In genomic region chr14:77377502-77377844, GRCh38 we compare ENCODE assay signal across 8 cellular contexts. TPM values are rescaled to one million over a fixed set of nuclear protein-coding genes. Genes with fewer than 3 reads are reported as not detected.
DNase-seq lines count a peak whose midpoint lies in the region; ATAC-seq, FAIRE-seq and TF ChIP-seq lines count a peak whose summit lies in the region.

No MANE protein-coding gene starts in this region.

- no peak for TF ChIP-seq CTCF in H1 (IDR thresholded peaks at IDR 0.05; ENCODE audit: control extremely low read depth in 1 of 3, insufficient read depth in 1 of 3, low read depth in 1 of 3, low read length in 3 of 3)

- H3K9me3 ChIP-seq in BLaER1 (no peaks in the 10 kb centered on the region), H1 (ENCODE audit: insufficient read depth in 2 of 2, low read depth in 1 of 2, low read length in 1 of 2) (no peaks in the 10 kb centered on the region)
- H3K9me3 ChIP-seq in naive thymus-derived CD4-positive, alpha-beta T cell (ENCODE audit: control insufficient read depth in 2 of 3, low read length in 3 of 3) = no peaks in the 10 kb centered on the region

- H3K9me3 Mint-ChIP-seq in naive thymus-derived CD4-positive, alpha-beta T cell = peaks cover 0 to 4% (median 0%) of the 10 kb centered on the region in 11 donors

- no peak overlapping the region for H3K4ac ChIP-seq in H1 (replicated peaks; ENCODE audit: insufficient read length, low read depth, low read length)

- no peak for TF ChIP-seq EP300 in H1 (IDR thresholded peaks at IDR 0.05; ENCODE audit: borderline replicate concordance in 1 of 2, low read depth in 2 of 2, low read length in 2 of 2)

- no peak overlapping the region for H2BK15ac ChIP-seq in H1 (ENCODE audit: low read length)

- no peak for DNase-seq in Jurkat, Clone E6-1 (ENCODE audit: low read depth, low spot score)
- DNase-seq in H1 (ENCODE audit: low read depth in 1 of 2, low spot score in 2 of 2) = no peak
- no peak for DNase-seq in naive thymus-derived CD4-positive, alpha-beta T cell
- no peak for DNase-seq in stimulated activated CD4-positive, alpha-beta T cell treated with anti-CD3 and anti-CD28 coated beads, Interleukin-4, amount 100 ng/mL, for 24 hours
- DNase-seq in CD1c-positive myeloid dendritic cell (ENCODE audit: extremely low spot score) = no peak

- intact Hi-C loops in naive thymus-derived CD4-positive, alpha-beta T cell (cut with micrococcal nuclease) = loop anchor here (1.0 to 5.0 kb wide), 15 partner anchors 56 to 1717 kb away; partner anchors contain the start of genes ADCK1 (in 2 of the 2), ALKBH1 (in 2 of the 2), ANGEL1 (in 2 of the 2) and CIPC (in 2 of the 2)

- peak; percentile 10 for ATAC-seq in naive thymus-derived CD4-positive, alpha-beta T cell
- ATAC-seq in esophagus mucosa = no peak
- ATAC-seq in HG03097 (IDR thresholded peaks at IDR 0.05; ENCODE audit: low FRiP score, unreplicated experiment) = no peak

- H3K79me2 ChIP-seq in H1 (ENCODE audit: control insufficient read depth in 1 of 2, insufficient read depth in 2 of 2, low read length in 2 of 2) = peaks cover 0 to 2% of the 10 kb centered on the region in 2 experiments; a peak in 1 of 4 replicates

- no peak overlapping the region for H4K91ac ChIP-seq in H1 (replicated peaks; ENCODE audit: insufficient read length, low read length)

- H3K14ac ChIP-seq in H1 (ENCODE audit: insufficient read length) = no peak overlapping the region

- FAIRE-seq in H1 (lab: Jason Lieb, UNC) = no peak

- H4K8ac ChIP-seq in H1 (ENCODE audit: extremely low read depth, insufficient read depth, low read length) = peak overlapping the region; percentile 71; the same call in 1 of the 2 replicates

- no peaks in the 10 kb centered on the region for H4K20me1 ChIP-seq in BLaER1
- no peaks in the 10 kb centered on the region for H4K20me1 ChIP-seq in H1 (replicated peaks in 1 of 2; ENCODE audit: control insufficient read depth in 1 of 2, insufficient read depth in 2 of 2, low read length in 2 of 2)

- no peak overlapping the region for H3K23ac ChIP-seq in H1 (ENCODE audit: insufficient read length)

- H2BK5ac ChIP-seq in H1 (ENCODE audit: low read depth, low read length) = no peak overlapping the region

- H3K79me1 ChIP-seq in H1 (ENCODE audit: low read depth, low read length) = no peaks in the 10 kb centered on the region

- H3K4me3 ChIP-seq in BLaER1 (peak overlapping the region; percentile 90), H1 (ENCODE audit: extremely low read depth in 1 of 4, insufficient read depth in 2 of 4, low read depth in 3 of 4, low read length in 4 of 4) (peak overlapping the region; percentile 77 to 99 (median 92))
- H3K4me3 ChIP-seq in Jurkat, Clone E6-1 (ENCODE audit: low read length) = peak overlapping the region; percentile 80
- H3K4me3 ChIP-seq in naive thymus-derived CD4-positive, alpha-beta T cell (ENCODE audit: low read length) = peak overlapping the region; percentile 99

- H4K5ac ChIP-seq in H1 (ENCODE audit: insufficient read length, low read depth, low read length) = no peak overlapping the region

- CTCF ChIA-PET in H1 (lab: Charles Lee; ENCODE audit: partially characterized antibody) = interaction anchor here (0.5 to 1.4 kb wide), 12 partner anchors 10 to 173 kb away, joined by 3 to 8 read pairs (median 4); no protein-coding TSS in a partner anchor
- CTCF ChIA-PET in naive thymus-derived CD4-positive, alpha-beta T cell (lab: Charles Lee) = interaction anchor here (1.4 to 1.9 kb wide), 3 partner anchors 55 to 62 kb away, joined by 3 to 5 read pairs (median 4); partner anchors contain the start of gene GSTZ1

- no peak overlapping the region for H2BK12ac ChIP-seq in H1 (ENCODE audit: low read depth, low read length)

- WGBS in H1 (ENCODE audit: extremely low coverage in 1 of 2, insufficient coverage in 1 of 2, insufficient read length in 1 of 2, insufficient replicate concordance in 2 of 2, low coverage in 1 of 2, low lambda C conversion rate in 2 of 2, missing lambda C conversion rate in 1 of 2), 2 experiments = 32% methylated on average over 10 of the region's 10 CpGs; no CpG with 5 or more reads in 1 of the 2 experiments

- H3K36me3 ChIP-seq in BLaER1 = no peaks in the 10 kb centered on the region
- H3K36me3 ChIP-seq in H1 (ENCODE audit: control insufficient read depth in 2 of 4, insufficient read depth in 4 of 4, low read length in 3 of 4) = no peaks in the 10 kb centered on the region
- H3K36me3 ChIP-seq in naive thymus-derived CD4-positive, alpha-beta T cell (ENCODE audit: control insufficient read depth in 2 of 3, insufficient read depth in 3 of 3, low read length in 3 of 3) = peaks cover 0 to 5% (median 0%) of the 10 kb centered on the region in 3 experiments

- no peak overlapping the region for H3K4me3 Mint-ChIP-seq in naive thymus-derived CD4-positive, alpha-beta T cell

- TF ChIP-seq POLR2A in H1 (IDR thresholded peaks at IDR 0.05; ENCODE audit: control extremely low read depth in 1 of 2, low read depth in 2 of 2, low read length in 2 of 2) = no peak

- H3K4me1 Mint-ChIP-seq in naive thymus-derived CD4-positive, alpha-beta T cell = peaks cover 17 to 39% (median 36%) of the 10 kb centered on the region in 7 donors

- no peak for TF ChIP-seq RAD21 in H1 (IDR thresholded peaks at IDR 0.05 in 1 of 2, conservative IDR thresholded peaks at IDR 0.05 in 1 of 2; ENCODE audit: low read depth in 2 of 2, low read length in 2 of 2)

- H3K18ac ChIP-seq in H1 (ENCODE audit: extremely low read depth, low read length) = no peak overlapping the region

- H2AFZ ChIP-seq in H1 (ENCODE audit: low read length) = peak overlapping the region; percentile 96

- H3K27me3 ChIP-seq in BLaER1 (no peaks in the 10 kb centered on the region), H1 (replicated peaks in 1 of 4; ENCODE audit: control insufficient read depth in 3 of 4, extremely low read depth in 1 of 4, insufficient read depth in 3 of 4, low read length in 3 of 4) (peaks cover 0 to 4% (median 2%) of the 10 kb centered on the region in 4 experiments; a peak in 1 of 7 replicates)
- no peaks in the 10 kb centered on the region for H3K27me3 ChIP-seq in naive thymus-derived CD4-positive, alpha-beta T cell (ENCODE audit: control insufficient read depth in 2 of 2, insufficient read depth in 2 of 2, low read length in 2 of 2)

- H3K36me3 Mint-ChIP-seq in naive thymus-derived CD4-positive, alpha-beta T cell = peaks cover 0 to 25% (median 3%) of the 10 kb centered on the region in 5 donors

- no peak overlapping the region for H3K56ac ChIP-seq in H1 (replicated peaks; ENCODE audit: insufficient read length, low read depth, low read length)

- H3K27ac Mint-ChIP-seq in naive thymus-derived CD4-positive, alpha-beta T cell = no peak overlapping the region

- peaks cover 4% of the 10 kb centered on the region for H3K23me2 ChIP-seq in H1 (ENCODE audit: low read depth, low read length)

- no peak overlapping the region for H2BK20ac ChIP-seq in H1 (ENCODE audit: low read length)

- H3K4me1 ChIP-seq in BLaER1 (peaks cover 22% of the 10 kb centered on the region), H1 (replicated peaks in 1 of 4; ENCODE audit: control insufficient read depth in 3 of 4, insufficient read depth in 4 of 4, low read length in 3 of 4) (peaks cover 0 to 8% (median 2%) of the 10 kb centered on the region in 4 experiments; a peak in 3 of 7 replicates)
- H3K4me1 ChIP-seq in naive thymus-derived CD4-positive, alpha-beta T cell (ENCODE audit: control insufficient read depth in 2 of 2, insufficient read depth in 2 of 2, low read length in 2 of 2) = peaks cover 14 to 18% of the 10 kb centered on the region in 2 donors

- H3K27ac ChIP-seq in BLaER1 (no peak overlapping the region), H1 (ENCODE audit: low read depth, low read length) (no peak overlapping the region)
- peak overlapping the region; percentile 87 for H3K27ac ChIP-seq in naive thymus-derived CD4-positive, alpha-beta T cell (ENCODE audit: low read depth, low read length)

- H3K4me2 ChIP-seq in BLaER1 (peak overlapping the region; percentile 93), H1 (ENCODE audit: insufficient read depth in 1 of 2, low read depth in 2 of 2, low read length in 2 of 2) (peak overlapping the region; percentile 88 to 92)

- H2AK5ac ChIP-seq in H1 (ENCODE audit: low read depth, low read length) = no peak overlapping the region

- H3K9ac ChIP-seq in BLaER1 (peak overlapping the region; percentile 91; the same call in 1 of the 2 replicates), H1 (replicated peaks in 1 of 4; ENCODE audit: extremely low read depth in 1 of 4, low read depth in 3 of 4, low read length in 3 of 4) (peak overlapping the region in 2 of 4 experiments; percentile 20 to 68; a peak in 3 of 7 replicates)

- peaks cover 0 to 10% (median 0%) of the 10 kb centered on the region in 5 donors for H3K27me3 Mint-ChIP-seq in naive thymus-derived CD4-positive, alpha-beta T cell

- POLR2A ChIA-PET in H1 (lab: Charles Lee; ENCODE audit: partially characterized antibody) = interaction anchor here (0.6 to 1.7 kb wide), 3 partner anchors 28 to 147 kb away, joined by 3 to 9 read pairs (median 3); partner anchors contain the start of genes GSTZ1 and POMT2
- POLR2A ChIA-PET in naive thymus-derived CD4-positive, alpha-beta T cell (lab: Charles Lee) = interaction anchor here (0.7 to 2.0 kb wide), 8 partner anchors 41 to 383 kb away, joined by 3 to 9 read pairs (median 3); partner anchors contain the start of genes GSTZ1, POMT2 and VIPAS39

- no peak overlapping the region for H2BK120ac ChIP-seq in H1 (replicated peaks; ENCODE audit: low read depth, low read length)

RNA-seq across cellular contexts. Expression of gene SAMD15, which starts 0.3 kb away (rescaled TPM):
- polyA plus RNA-seq in Jurkat, Clone E6-1 (2012; ENCODE audit: insufficient read depth, insufficient read length) = not detected
- total RNA-seq in H1 (2021; fragmentation: NEBNext Ultra II Directional; extraction: Animal tissue kit (Norgen Biotek cat#: 25700)) = 0.99 and 1.0 TPM in 2 replicates
- 0.17 and 0.42 TPM in 2 replicates for polyA plus RNA-seq in H1 (2011; rRNA removed)
- 0.22 TPM for polyA plus RNA-seq in H1 (2011; cell fraction: cytosol; rRNA removed)
- polyA plus RNA-seq in H1 (2011; cell fraction: nucleus; rRNA removed) = 0.37 TPM
- polyA plus RNA-seq in H1 (2012, experiment 1 of 2) = 0.52 to 0.99 TPM (median 0.57 TPM) in 4 replicates
- polyA plus RNA-seq in H1 (2012, experiment 2 of 2) = 0.05 TPM
- 0.61 TPM for polyA plus RNA-seq in H1 (2013, experiment 1 of 2)
- 0.92 TPM for polyA plus RNA-seq in H1 (2013, experiment 2 of 2)
- 0.16 and 0.63 TPM in 2 replicates for polyA minus RNA-seq in H1 (2011; rRNA and poly(A)+ RNA removed)
- polyA minus RNA-seq in H1 (2011; cell fraction: cytosol; rRNA and poly(A)+ RNA removed) = 2.5 TPM
- 1.00 TPM for polyA minus RNA-seq in H1 (2011; cell fraction: nucleus; rRNA and poly(A)+ RNA removed)
- under 1 TPM in 3 of 5 experiments, not detected in 2; 0.27 to 0.46 (median 0.42) TPM for total RNA-seq in naive thymus-derived CD4-positive, alpha-beta T cell
- not detected for polyA plus RNA-seq in naive thymus-derived CD4-positive, alpha-beta T cell
- total RNA-seq in esophagus mucosa = 0.88 TPM

RNA-seq across cellular contexts. Expression of gene TMED8, which starts 0.6 kb away (rescaled TPM):
- polyA plus RNA-seq in Jurkat, Clone E6-1 (2012; ENCODE audit: insufficient read depth, insufficient read length) = 15.0 TPM
- total RNA-seq in H1 (2021; fragmentation: NEBNext Ultra II Directional; extraction: Animal tissue kit (Norgen Biotek cat#: 25700)) = 13.1 and 13.4 TPM in 2 replicates
- polyA plus RNA-seq in H1 (2011; rRNA removed) = 4.8 and 5.5 TPM in 2 replicates
- 6.5 TPM for polyA plus RNA-seq in H1 (2011; cell fraction: cytosol; rRNA removed)
- 3.8 TPM for polyA plus RNA-seq in H1 (2011; cell fraction: nucleus; rRNA removed)
- polyA plus RNA-seq in H1 (2012, experiment 1 of 2) = 4.8 to 9.4 TPM (median 5.9 TPM) in 4 replicates
- 0.92 TPM for polyA plus RNA-seq in H1 (2012, experiment 2 of 2)
- 6.9 TPM for polyA plus RNA-seq in H1 (2013, experiment 1 of 2)
- polyA plus RNA-seq in H1 (2013, experiment 2 of 2) = 6.9 TPM
- polyA minus RNA-seq in H1 (2011; rRNA and poly(A)+ RNA removed) = 13.6 and 16.1 TPM in 2 replicates
- 6.8 TPM for polyA minus RNA-seq in H1 (2011; cell fraction: cytosol; rRNA and poly(A)+ RNA removed)
- 6.8 TPM for polyA minus RNA-seq in H1 (2011; cell fraction: nucleus; rRNA and poly(A)+ RNA removed)
- 10 to 100 TPM in 1 of 5 experiments, 1 to 10 TPM in 4; 5.5 to 18.6 (median 7.0) TPM for total RNA-seq in naive thymus-derived CD4-positive, alpha-beta T cell
- 1 to 10 TPM; 2.4 to 3.1 TPM for polyA plus RNA-seq in naive thymus-derived CD4-positive, alpha-beta T cell
- total RNA-seq in esophagus mucosa = 4.6 TPM

RNA-seq across cellular contexts. Expression of gene NOXRED1, which starts 45.9 kb away (rescaled TPM):
- polyA plus RNA-seq in Jurkat, Clone E6-1 (2012; ENCODE audit: insufficient read depth, insufficient read length) = 0.63 TPM
- 0.48 TPM in 1 of 2 replicates, not detected in the other for total RNA-seq in H1 (2021; fragmentation: NEBNext Ultra II Directional; extraction: Animal tissue kit (Norgen Biotek cat#: 25700))
- polyA plus RNA-seq in H1 (2011; rRNA removed) = 0.14 and 0.23 TPM in 2 replicates
- polyA plus RNA-seq in H1 (2011; cell fraction: cytosol; rRNA removed) = 0.08 TPM
- 0.30 TPM for polyA plus RNA-seq in H1 (2011; cell fraction: nucleus; rRNA removed)
- 0.08 to 0.24 TPM (median 0.17 TPM) in 3 of 4 replicates, not detected in the other for polyA plus RNA-seq in H1 (2012, experiment 1 of 2)
- not detected for polyA plus RNA-seq in H1 (2012, experiment 2 of 2)
- polyA plus RNA-seq in H1 (2013, experiment 1 of 2) = 0.04 TPM
- polyA plus RNA-seq in H1 (2013, experiment 2 of 2) = 0.06 TPM
- polyA minus RNA-seq in H1 (2011; rRNA and poly(A)+ RNA removed) = 0.12 and 0.22 TPM in 2 replicates
- polyA minus RNA-seq in H1 (2011; cell fraction: cytosol; rRNA and poly(A)+ RNA removed) = not detected
- polyA minus RNA-seq in H1 (2011; cell fraction: nucleus; rRNA and poly(A)+ RNA removed) = 0.80 TPM
- 1 to 10 TPM in 1 of 5 experiments, under 1 TPM in 4; 0.32 to 1.1 (median 0.56) TPM for total RNA-seq in naive thymus-derived CD4-positive, alpha-beta T cell
- polyA plus RNA-seq in naive thymus-derived CD4-positive, alpha-beta T cell = not detected
- not detected for total RNA-seq in esophagus mucosa

RNA-seq across cellular contexts. Expression of gene GSTZ1, which starts 56.6 kb away (rescaled TPM):
- 45.0 TPM for polyA plus RNA-seq in Jurkat, Clone E6-1 (2012; ENCODE audit: insufficient read depth, insufficient read length)
- total RNA-seq in H1 (2021; fragmentation: NEBNext Ultra II Directional; extraction: Animal tissue kit (Norgen Biotek cat#: 25700)) = 26.6 and 29.1 TPM in 2 replicates
- 33.6 and 40.3 TPM in 2 replicates for polyA plus RNA-seq in H1 (2011; rRNA removed)
- 40.3 TPM for polyA plus RNA-seq in H1 (2011; cell fraction: cytosol; rRNA removed)
- polyA plus RNA-seq in H1 (2011; cell fraction: nucleus; rRNA removed) = 56.3 TPM
- polyA plus RNA-seq in H1 (2012, experiment 1 of 2) = 36.0 to 56.0 TPM (median 46.3 TPM) in 4 replicates
- 46.3 TPM for polyA plus RNA-seq in H1 (2012, experiment 2 of 2)
- 17.1 TPM for polyA plus RNA-seq in H1 (2013, experiment 1 of 2)
- polyA plus RNA-seq in H1 (2013, experiment 2 of 2) = 15.3 TPM
- polyA minus RNA-seq in H1 (2011; rRNA and poly(A)+ RNA removed) = 17.6 and 27.0 TPM in 2 replicates
- 17.5 TPM for polyA minus RNA-seq in H1 (2011; cell fraction: cytosol; rRNA and poly(A)+ RNA removed)
- polyA minus RNA-seq in H1 (2011; cell fraction: nucleus; rRNA and poly(A)+ RNA removed) = 41.8 TPM
- 10 to 100 TPM in 3 of 5 experiments, 1 to 10 TPM in 2; 7.1 to 13.4 (median 11.5) TPM for total RNA-seq in naive thymus-derived CD4-positive, alpha-beta T cell
- polyA plus RNA-seq in naive thymus-derived CD4-positive, alpha-beta T cell = 1 to 10 TPM; 5.6 to 9.5 TPM
- 26.6 TPM for total RNA-seq in esophagus mucosa

RNA-seq across cellular contexts. Expression of gene POMT2, which starts 56.8 kb away (rescaled TPM):
- 18.6 TPM for polyA plus RNA-seq in Jurkat, Clone E6-1 (2012; ENCODE audit: insufficient read depth, insufficient read length)
- 41.2 and 44.9 TPM in 2 replicates for total RNA-seq in H1 (2021; fragmentation: NEBNext Ultra II Directional; extraction: Animal tissue kit (Norgen Biotek cat#: 25700))
- 20.8 and 34.1 TPM in 2 replicates for polyA plus RNA-seq in H1 (2011; rRNA removed)
- 18.8 TPM for polyA plus RNA-seq in H1 (2011; cell fraction: cytosol; rRNA removed)
- polyA plus RNA-seq in H1 (2011; cell fraction: nucleus; rRNA removed) = 122 TPM
- 22.6 to 28.7 TPM (median 25.8 TPM) in 4 replicates for polyA plus RNA-seq in H1 (2012, experiment 1 of 2)
- 17.5 TPM for polyA plus RNA-seq in H1 (2012, experiment 2 of 2)
- polyA plus RNA-seq in H1 (2013, experiment 1 of 2) = 21.7 TPM
- polyA plus RNA-seq in H1 (2013, experiment 2 of 2) = 22.8 TPM
- 51.5 and 59.7 TPM in 2 replicates for polyA minus RNA-seq in H1 (2011; rRNA and poly(A)+ RNA removed)
- polyA minus RNA-seq in H1 (2011; cell fraction: cytosol; rRNA and poly(A)+ RNA removed) = 17.5 TPM
- 54.3 TPM for polyA minus RNA-seq in H1 (2011; cell fraction: nucleus; rRNA and poly(A)+ RNA removed)
- total RNA-seq in naive thymus-derived CD4-positive, alpha-beta T cell = 10 to 100 TPM in 2 of 5 experiments, 1 to 10 TPM in 3; 6.9 to 15.3 (median 9.4) TPM
- polyA plus RNA-seq in naive thymus-derived CD4-positive, alpha-beta T cell = under 1 TPM in 1 of 2 donors, not detected in 1; 0.39 TPM
- 11.2 TPM for total RNA-seq in esophagus mucosa
